In genomic region chr7:46162582-46162981, GRCh38 we compare ENCODE assay signal across 1 cellular context.
TF ChIP-seq lines count a peak whose summit lies in the region.

No MANE protein-coding gene starts in this region.

TF ChIP-seq in SK-N-SH treated with all-trans-retinoic acid at 6 μM for 48 hours, 23 proteins besides CTCF, POLR2A, EP300 and RAD21 (continued from another document):
- no peak for TF ChIP-seq PATZ1 (CRISPR knock-in tag; IDR thresholded peaks at IDR 0.05; ENCODE audit: borderline replicate concordance)
- TF ChIP-seq OSR1 (CRISPR knock-in tag; IDR thresholded peaks at IDR 0.05) = no peak
- TF ChIP-seq GLIS3 (CRISPR knock-in tag; IDR thresholded peaks at IDR 0.05) = no peak
- TF ChIP-seq ARNTL (CRISPR knock-in tag; IDR thresholded peaks at IDR 0.05; ENCODE audit: borderline replicate concordance, low read depth) = no peak
- no peak for TF ChIP-seq ISL1 (CRISPR knock-in tag; IDR thresholded peaks at IDR 0.05)
- TF ChIP-seq CSDC2 (CRISPR knock-in tag; IDR thresholded peaks at IDR 0.05) = no peak
- TF ChIP-seq ZFP30 (CRISPR knock-in tag; IDR thresholded peaks at IDR 0.05) = no peak
